ENCODE assay signal across 20 cellular contexts in the genomic region with DNA sequence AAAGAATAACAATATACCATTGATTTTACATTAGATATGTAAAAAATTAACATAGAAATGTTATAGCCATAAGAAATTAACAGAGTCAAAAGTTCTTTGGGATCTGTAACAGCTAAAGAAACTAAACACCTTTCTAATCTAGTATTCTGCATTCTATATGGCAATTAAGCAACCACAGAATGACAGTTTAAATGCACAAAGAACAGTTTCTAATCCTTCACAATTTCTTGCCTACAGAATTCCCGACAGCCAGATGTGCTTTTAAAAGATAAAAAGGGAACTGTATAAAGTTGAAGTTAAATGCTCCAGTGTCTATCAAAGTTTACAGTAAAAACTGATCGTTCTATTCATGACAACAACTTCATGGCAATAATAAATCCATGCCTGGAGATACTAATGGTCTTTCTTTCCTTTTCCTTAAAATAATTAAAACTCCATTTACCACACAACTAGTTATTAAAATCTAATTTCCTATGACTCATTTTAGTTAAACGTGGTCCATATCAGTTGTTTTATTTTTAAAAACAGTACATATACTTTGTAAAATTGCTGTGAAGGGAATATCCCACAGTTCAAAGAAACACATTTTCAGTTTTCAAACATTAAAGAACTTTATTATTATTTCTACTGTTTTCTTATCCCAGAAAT.
DNase-seq lines count a peak whose midpoint lies in the region; ATAC-seq, FAIRE-seq and TF ChIP-seq lines count a peak whose summit lies in the region.
"Had no signal": no experiment of that assay in that cellular context is flagged by ENCODE, and none has a peak within 500 bp of the region (broad histone marks: within the 10 kb centered on the region; RNA-seq: fewer than 3 reads in every experiment).

No MANE protein-coding gene starts in this region.

- H3K4me2 ChIP-seq in Loucy (ENCODE audit: low read depth, low read length, poor library complexity, severe bottlenecking) (peak overlapping the region; percentile 8), K562 (ENCODE audit: insufficient read depth, low read length) (no peak overlapping the region), smooth muscle cell (peak overlapping the region; percentile 72)

- no peaks in the 10 kb centered on the region for H4K20me1 ChIP-seq in Loucy (ENCODE audit: insufficient read depth, low read length, poor library complexity, severe bottlenecking)
- no peaks in the 10 kb centered on the region for H4K20me1 ChIP-seq in K562 (replicated peaks; ENCODE audit: control insufficient read depth, insufficient read depth, low read length)
- peaks cover 91% of the 10 kb centered on the region for H4K20me1 ChIP-seq in smooth muscle cell (ENCODE audit: low read depth)

- no peaks in the 10 kb centered on the region for H3K9me2 ChIP-seq in Loucy (replicated peaks; ENCODE audit: low read depth, low read length)

- H3K9me3 ChIP-seq in Loucy (ENCODE audit: insufficient read depth, low read depth, low read length) (no peaks in the 10 kb centered on the region), K562 (replicated peaks; ENCODE audit: control insufficient read depth, insufficient read depth, low read depth, low read length) (no peaks in the 10 kb centered on the region), smooth muscle cell (replicated peaks; ENCODE audit: low read depth) (no peaks in the 10 kb centered on the region)

- CTCF ChIA-PET in K562 (lab: Yijun Ruan, JAX; ENCODE audit: low intra/inter-chr PET ratio), result no interaction called here

- H3K27me3 Mint-ChIP-seq in immature natural killer cell (ENCODE audit: low read depth in 3 of 3), result peaks cover 0 to 1% (median 0%) of the 10 kb centered on the region in 3 donors
- H3K27me3 Mint-ChIP-seq: CD8-positive, alpha-beta memory T cell had no signal

- H3K79me2 ChIP-seq in Loucy (ENCODE audit: insufficient read depth, low read length), result no peaks in the 10 kb centered on the region
- no peaks in the 10 kb centered on the region for H3K79me2 ChIP-seq in K562 (ENCODE audit: control insufficient read depth, insufficient read depth, low read length)
- peaks cover 26% of the 10 kb centered on the region for H3K79me2 ChIP-seq in smooth muscle cell (ENCODE audit: low read depth)

- no peaks in the 10 kb centered on the region for H3K9me1 ChIP-seq in K562 (ENCODE audit: control insufficient read depth, insufficient read depth, low read length)

- no peak overlapping the region for H3K27ac Mint-ChIP-seq in immature natural killer cell
- H3K27ac Mint-ChIP-seq: CD8-positive, alpha-beta memory T cell had no signal

- DNase-seq in NCI-H526 treated with DMSO at 0.1 percent for 48 hours (lab: John Stamatoyannopoulos, UW) (peak; percentile 3), NCI-H526 (lab: John Stamatoyannopoulos, UW) (no peak), K562 (ENCODE audit: extremely low read depth in 1 of 4, low spot score in 3 of 4) (no peak), smooth muscle cell (lab: John Stamatoyannopoulos, UW; ENCODE audit: unreplicated experiment) (no peak), HK-2 (ENCODE audit: unreplicated experiment) (no peak), NCI-H1436 (lab: John Stamatoyannopoulos, UW) (no peak), immature natural killer cell (no peak)
- DNase-seq: Calu3; CD8-positive, alpha-beta memory T cell; DMS153; NCI-H1105; NCI-H2029 treated with DMSO at 0.1 percent for 48 hours; NCI-H2171; NCI-H345; NCI-H524; SHP77 treated with DMSO at 0.1 percent for 48 hours had no signal

- 24% methylated on average over 3 of the region's 3 CpGs for WGBS in K562 (ENCODE audit: insufficient coverage, low coverage, missing lambda C conversion rate)
- WGBS in smooth muscle cell (ENCODE audit: low lambda C conversion rate), result 13% methylated on average over 3 of the region's 3 CpGs

- H3K27me3 ChIP-seq in Loucy (ENCODE audit: insufficient read depth, low read length, poor library complexity, severe bottlenecking), result no peaks in the 10 kb centered on the region
- no peaks in the 10 kb centered on the region for H3K27me3 ChIP-seq in K562 (ENCODE audit: control insufficient read depth in 2 of 2, insufficient read depth in 2 of 2, low read length in 2 of 2)
- no peaks in the 10 kb centered on the region for H3K27me3 ChIP-seq in smooth muscle cell (ENCODE audit: low read depth)

- no peak overlapping the region for H2AFZ ChIP-seq in Loucy (ENCODE audit: low read length)
- H2AFZ ChIP-seq in K562 (ENCODE audit: low read depth, low read length), result no peak overlapping the region
- no peak overlapping the region for H2AFZ ChIP-seq in smooth muscle cell (ENCODE audit: low read depth)

- no peaks in the 10 kb centered on the region for H3K36me3 ChIP-seq in Loucy (ENCODE audit: insufficient read depth, low read length)
- H3K36me3 ChIP-seq in K562 (ENCODE audit: control insufficient read depth, insufficient read depth, low read length), result no peaks in the 10 kb centered on the region
- no peaks in the 10 kb centered on the region for H3K36me3 ChIP-seq in smooth muscle cell (ENCODE audit: low read depth)

- H3K4me3 Mint-ChIP-seq in immature natural killer cell, result no peak overlapping the region
- H3K4me3 Mint-ChIP-seq: CD8-positive, alpha-beta memory T cell had no signal

- H3K4me3 ChIP-seq in Loucy (ENCODE audit: low read length, poor library complexity, severe bottlenecking) (no peak overlapping the region), K562 (no peak overlapping the region), smooth muscle cell (no peak overlapping the region)

- no TSS peak for BruUV-seq in K562 (replicated peaks; lab: Mats Ljungman, UMichigan)

- ATAC-seq in K562, result no peak

- H3K4me1 Mint-ChIP-seq in immature natural killer cell, result peaks cover 0 to 26% of the 10 kb centered on the region in 2 donors
- H3K4me1 Mint-ChIP-seq: CD8-positive, alpha-beta memory T cell had no signal

- H3K4me1 ChIP-seq in Loucy (ENCODE audit: insufficient read depth, low read length, poor library complexity, severe bottlenecking) (peaks cover 14% of the 10 kb centered on the region), K562 (replicated peaks in 1 of 2; ENCODE audit: control insufficient read depth in 2 of 2, insufficient read depth in 2 of 2, low read length in 2 of 2) (peaks cover 0 to 3% of the 10 kb centered on the region in 2 experiments; a peak in 1 of 5 replicates), smooth muscle cell (ENCODE audit: low read depth) (peaks cover 21% of the 10 kb centered on the region)

- H3K27ac ChIP-seq in K562 (ENCODE audit: extremely low read depth, low read depth, low read length), result no peak overlapping the region
- H3K27ac ChIP-seq in smooth muscle cell (ENCODE audit: low read depth), result peak overlapping the region; percentile 22
- H3K27ac ChIP-seq: 22Rv1, C4-2B had no signal

- no peak overlapping the region for H3K9ac ChIP-seq in Loucy (ENCODE audit: low read depth, low read length, poor library complexity, severe bottlenecking)
- no peak overlapping the region for H3K9ac ChIP-seq in K562 (ENCODE audit: insufficient read depth in 1 of 2, low read depth in 2 of 2, low read length in 2 of 2)
- H3K9ac ChIP-seq in smooth muscle cell (ENCODE audit: low read depth), result no peak overlapping the region

- H3F3A ChIP-seq in Loucy (ENCODE audit: low read depth) (no peaks in the 10 kb centered on the region), smooth muscle cell (ENCODE audit: low read depth) (peaks cover 19% of the 10 kb centered on the region)

- no peaks in the 10 kb centered on the region for H3K9me3 Mint-ChIP-seq in immature natural killer cell
- H3K9me3 Mint-ChIP-seq: CD8-positive, alpha-beta memory T cell had no signal

- TF ChIP-seq CTCF in Loucy (conservative IDR thresholded peaks at IDR 0.05; ENCODE audit: low read length) (no peak), K562 (IDR thresholded peaks at IDR 0.05 in 2 of 3, conservative IDR thresholded peaks at IDR 0.05 in 1 of 3; ENCODE audit: insufficient read depth in 2 of 3, low read depth in 1 of 3, low read length in 3 of 3) (no peak), smooth muscle cell (IDR thresholded peaks at IDR 0.05; ENCODE audit: borderline replicate concordance, insufficient read depth, poor library complexity, severe bottlenecking) (no peak)

- peaks cover 0 to 3% (median 0%) of the 10 kb centered on the region in 3 donors for H3K36me3 Mint-ChIP-seq in immature natural killer cell

- no peak for FAIRE-seq in K562 (lab: Jason Lieb, UNC)
- FAIRE-seq: H54 had no signal

- intact Hi-C loops in K562 (cut with micrococcal nuclease), result loop anchor here (5.0 kb wide), 1 partner anchor 84 kb away; no protein-coding TSS in a partner anchor

- POLR2A ChIA-PET in K562 (lab: Yijun Ruan, JAX), result no interaction called here

- no peak for TF ChIP-seq EP300 in K562 (IDR thresholded peaks at IDR 0.05; ENCODE audit: low read length)

- in situ Hi-C loops in K562 (cut with MboI), result no loop called here

- no peak for TF ChIP-seq POLR2A in K562 (conservative IDR thresholded peaks at IDR 0.05)

- no peak for TF ChIP-seq RAD21 in K562 (CRISPR knock-in tag; conservative IDR thresholded peaks at IDR 0.05 in 1 of 2, IDR thresholded peaks at IDR 0.05 in 1 of 2)

TF ChIP-seq in K562, 482 proteins besides CTCF, POLR2A, EP300 and RAD21:
- peak; percentile 12 for TF ChIP-seq MEIS2 (IDR thresholded peaks at IDR 0.05; ENCODE audit: partially characterized antibody)
- TF ChIP-seq, protein P1, sequence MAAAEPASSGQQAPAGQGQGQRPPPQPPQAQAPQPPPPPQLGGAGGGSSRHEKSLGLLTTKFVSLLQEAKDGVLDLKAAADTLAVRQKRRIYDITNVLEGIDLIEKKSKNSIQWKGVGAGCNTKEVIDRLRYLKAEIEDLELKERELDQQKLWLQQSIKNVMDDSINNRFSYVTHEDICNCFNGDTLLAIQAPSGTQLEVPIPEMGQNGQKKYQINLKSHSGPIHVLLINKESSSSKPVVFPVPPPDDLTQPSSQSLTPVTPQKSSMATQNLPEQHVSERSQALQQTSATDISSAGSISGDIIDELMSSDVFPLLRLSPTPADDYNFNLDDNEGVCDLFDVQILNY (CRISPR knock-in tag; IDR thresholded peaks at IDR 0.05), result no peak
